ENCODE assay signal across 9 cellular contexts in the genomic region with DNA sequence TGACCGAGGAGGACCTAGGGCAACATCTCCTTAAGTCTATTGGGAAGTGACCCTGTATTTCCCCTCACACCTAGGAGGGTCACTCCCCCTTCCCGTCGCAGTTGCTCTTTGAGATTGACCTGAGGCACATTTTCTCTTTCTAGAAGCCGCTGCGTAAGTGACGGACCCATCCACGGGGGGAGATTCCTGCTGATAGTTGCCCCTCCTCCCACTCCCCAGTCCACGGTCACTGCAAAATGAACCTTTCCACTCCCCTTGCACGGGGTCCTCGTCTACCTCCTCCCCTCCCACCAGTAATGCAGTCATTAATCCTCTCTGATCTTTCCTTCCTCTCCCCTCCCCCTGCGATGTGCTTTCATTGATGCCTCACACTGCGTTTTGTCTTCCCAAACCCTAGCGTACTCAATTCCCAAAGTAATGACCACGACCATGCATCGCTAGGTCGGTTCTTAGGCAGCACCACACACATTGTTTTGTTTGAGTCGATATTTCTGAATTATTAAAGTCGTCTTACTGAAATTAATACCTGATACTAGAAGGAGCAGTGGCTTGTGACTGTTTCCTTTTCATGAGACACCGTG. TPM values are rescaled to one million over a fixed set of nuclear protein-coding genes. Genes with fewer than 3 reads are reported as not detected.
DNase-seq lines count a peak whose midpoint lies in the region; ATAC-seq, FAIRE-seq and TF ChIP-seq lines count a peak whose summit lies in the region.
"Had no signal": no experiment of that assay in that cellular context is flagged by ENCODE, and none has a peak within 500 bp of the region (broad histone marks: within the 10 kb centered on the region; RNA-seq: fewer than 3 reads in every experiment).

No MANE protein-coding gene starts in this region.

- TF ChIP-seq CTCF in HL-60 (IDR thresholded peaks at IDR 0.05; ENCODE audit: insufficient read depth, low read length) (no peak), K562 (IDR thresholded peaks at IDR 0.05 in 2 of 3, conservative IDR thresholded peaks at IDR 0.05 in 1 of 3; ENCODE audit: insufficient read depth in 2 of 3, low read depth in 1 of 3, low read length in 3 of 3) (no peak), sigmoid colon (IDR thresholded peaks at IDR 0.05) (no peak)

- no peak for FAIRE-seq in K562 (lab: Jason Lieb, UNC)
- FAIRE-seq: endometrium had no signal

- peak overlapping the region; percentile 100 for H2AFZ ChIP-seq in K562 (ENCODE audit: low read depth, low read length)

- peak overlapping the region; percentile 78 to 97 for H3K9ac ChIP-seq in K562 (ENCODE audit: insufficient read depth in 1 of 2, low read depth in 2 of 2, low read length in 2 of 2)

- no peak for TF ChIP-seq EP300 in K562 (IDR thresholded peaks at IDR 0.05; ENCODE audit: low read length)
- peak in 2 of 4 donors; percentile 5 to 10 for TF ChIP-seq EP300 in sigmoid colon (IDR thresholded peaks at IDR 0.05)

- ATAC-seq in GM21381 (IDR thresholded peaks at IDR 0.05; ENCODE audit: unreplicated experiment) (peak; percentile 24), K562 (peak; percentile 64)

- H4K20me1 ChIP-seq in K562 (replicated peaks; ENCODE audit: control insufficient read depth, insufficient read depth, low read length) = no peaks in the 10 kb centered on the region

- peak overlapping the region; percentile 97 for H3K4me3 ChIP-seq in HL-60 (replicated peaks; ENCODE audit: insufficient read depth, low read length)
- H3K4me3 ChIP-seq in K562 = peak overlapping the region; percentile 56
- H3K4me3 ChIP-seq in iPS DF 6.9 (ENCODE audit: low read length) = peak overlapping the region; percentile 84
- peak overlapping the region; percentile 78 to 94 (median 88) for H3K4me3 ChIP-seq in sigmoid colon

- no peak for TF ChIP-seq POLR2A in K562 (conservative IDR thresholded peaks at IDR 0.05)
- TF ChIP-seq POLR2A in sigmoid colon (IDR thresholded peaks at IDR 0.05) = no peak

- no peak for TF ChIP-seq RAD21 in K562 (CRISPR knock-in tag; conservative IDR thresholded peaks at IDR 0.05 in 1 of 2, IDR thresholded peaks at IDR 0.05 in 1 of 2)

- no TSS peak for BruUV-seq in K562 (replicated peaks; lab: Mats Ljungman, UMichigan)

- in situ Hi-C loops in K562 (cut with MboI) = no loop called here

- peak overlapping the region; percentile 93 for H3K27ac ChIP-seq in HL-60 (replicated peaks)
- peak overlapping the region; percentile 93 for H3K27ac ChIP-seq in K562 (ENCODE audit: extremely low read depth, low read depth, low read length)
- no peak overlapping the region for H3K27ac ChIP-seq in iPS DF 6.9 (ENCODE audit: low read length)
- H3K27ac ChIP-seq in sigmoid colon = peak overlapping the region; percentile 94 to 99 (median 97)

- under 1% methylated on average over 19 of the region's 19 CpGs for WGBS in K562 (ENCODE audit: insufficient coverage, low coverage, missing lambda C conversion rate)
- WGBS in iPS DF 6.9 (ENCODE audit: insufficient coverage, insufficient read length) = no CpG with 5 or more reads among the region's 19 CpGs
- WGBS in sigmoid colon, 2 donors = 0% methylated on average over 19 of the region's 19 CpGs

- H3K79me2 ChIP-seq in K562 (ENCODE audit: control insufficient read depth, insufficient read depth, low read length) = peaks cover 57% of the 10 kb centered on the region

- POLR2A ChIA-PET in K562 (lab: Yijun Ruan, JAX) = interaction anchor here (0.9 to 1.2 kb wide), 3 partner anchors 15 to 178 kb away, joined by 3 read pairs; no protein-coding TSS in a partner anchor

- CTCF ChIA-PET in K562 (lab: Yijun Ruan, JAX; ENCODE audit: low intra/inter-chr PET ratio) = no interaction called here

- H3K4me1 ChIP-seq in K562 (replicated peaks in 1 of 2; ENCODE audit: control insufficient read depth in 2 of 2, insufficient read depth in 2 of 2, low read length in 2 of 2) = peaks cover 5 to 10% of the 10 kb centered on the region in 2 experiments; a peak in 3 of 5 replicates
- H3K4me1 ChIP-seq in iPS DF 6.9 (ENCODE audit: control insufficient read depth, insufficient read depth, low read length) = no peaks in the 10 kb centered on the region
- peaks cover 0 to 38% (median 25%) of the 10 kb centered on the region in 4 donors for H3K4me1 ChIP-seq in sigmoid colon

- intact Hi-C loops in K562 (cut with micrococcal nuclease) (loop anchor here (5.0 kb wide), 2 partner anchors 83 to 98 kb away; a partner anchor contains a TSS), sigmoid colon (cut with DNase I) (loop anchor here (1.0 kb wide), 1 partner anchor 81 kb away; a partner anchor contains a TSS)

- H3K9me3 ChIP-seq in K562 (replicated peaks; ENCODE audit: control insufficient read depth, insufficient read depth, low read depth, low read length) = peaks cover 7% of the 10 kb centered on the region; the same call in 1 of the 2 replicates
- H3K9me3 ChIP-seq in iPS DF 6.9 (ENCODE audit: control insufficient read depth, insufficient read depth, low read length) = no peaks in the 10 kb centered on the region
- no peaks in the 10 kb centered on the region for H3K9me3 ChIP-seq in sigmoid colon

- DNase-seq in DMS79 treated with DMSO at 0.1 percent for 48 hours (lab: John Stamatoyannopoulos, UW) = peak; percentile 67
- peak in 1 of 2 experiments; percentile 7 for DNase-seq in HL-60 (ENCODE audit: low read depth in 1 of 2, low spot score in 1 of 2)
- peak; percentile 53 for DNase-seq in RPMI8226
- DNase-seq in K562 (ENCODE audit: extremely low read depth in 1 of 4, low spot score in 3 of 4) = peak; percentile 30 to 63 (median 47)
- DNase-seq in iPS DF 6.9 (ENCODE audit: low read depth, low spot score) = no peak
- DNase-seq in sigmoid colon = peak; percentile 66
- no peak for DNase-seq in amniotic stem cell (lab: John Stamatoyannopoulos, UW)

- H3K4me2 ChIP-seq in K562 (ENCODE audit: insufficient read depth, low read length) = peak overlapping the region; percentile 97

- no peaks in the 10 kb centered on the region for H3K9me1 ChIP-seq in K562 (ENCODE audit: control insufficient read depth, insufficient read depth, low read length)

- no peaks in the 10 kb centered on the region for H3K27me3 ChIP-seq in HL-60 (ENCODE audit: insufficient read depth, poor library complexity, severe bottlenecking)
- no peaks in the 10 kb centered on the region for H3K27me3 ChIP-seq in K562 (ENCODE audit: control insufficient read depth in 2 of 2, insufficient read depth in 2 of 2, low read length in 2 of 2)
- H3K27me3 ChIP-seq in iPS DF 6.9 (ENCODE audit: control insufficient read depth, insufficient read depth, low read length) = no peaks in the 10 kb centered on the region
- no peaks in the 10 kb centered on the region for H3K27me3 ChIP-seq in sigmoid colon

- peaks cover 8% of the 10 kb centered on the region for H3K36me3 ChIP-seq in K562 (ENCODE audit: control insufficient read depth, insufficient read depth, low read length)
- H3K36me3 ChIP-seq in iPS DF 6.9 (ENCODE audit: control insufficient read depth, insufficient read depth, low read length) = no peaks in the 10 kb centered on the region
- H3K36me3 ChIP-seq in sigmoid colon = no peaks in the 10 kb centered on the region

TF ChIP-seq in K562, 482 proteins besides CTCF, POLR2A, EP300 and RAD21 (continues in another document):
- TF ChIP-seq ZBTB7A (IDR thresholded peaks at IDR 0.05; ENCODE audit: borderline replicate concordance, control insufficient read depth, low read depth, low read length) = peak; percentile 86; the same call in 1 of the 2 replicates
- TF ChIP-seq NCOA1 (IDR thresholded peaks at IDR 0.05; ENCODE audit: low read depth) = peak; percentile 38; the same call in 1 of the 2 replicates
- TF ChIP-seq TAL1 (IDR thresholded peaks at IDR 0.05) = no peak
- no peak for TF ChIP-seq KDM1A (IDR thresholded peaks at IDR 0.05)
- TF ChIP-seq, protein P1, sequence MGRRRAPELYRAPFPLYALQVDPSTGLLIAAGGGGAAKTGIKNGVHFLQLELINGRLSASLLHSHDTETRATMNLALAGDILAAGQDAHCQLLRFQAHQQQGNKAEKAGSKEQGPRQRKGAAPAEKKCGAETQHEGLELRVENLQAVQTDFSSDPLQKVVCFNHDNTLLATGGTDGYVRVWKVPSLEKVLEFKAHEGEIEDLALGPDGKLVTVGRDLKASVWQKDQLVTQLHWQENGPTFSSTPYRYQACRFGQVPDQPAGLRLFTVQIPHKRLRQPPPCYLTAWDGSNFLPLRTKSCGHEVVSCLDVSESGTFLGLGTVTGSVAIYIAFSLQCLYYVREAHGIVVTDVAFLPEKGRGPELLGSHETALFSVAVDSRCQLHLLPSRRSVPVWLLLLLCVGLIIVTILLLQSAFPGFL (CRISPR knock-in tag; IDR thresholded peaks at IDR 0.05) = no peak
- no peak for TF ChIP-seq ZNF695 (CRISPR knock-in tag; IDR thresholded peaks at IDR 0.05)
- no peak for TF ChIP-seq ZNF830 (CRISPR knock-in tag; IDR thresholded peaks at IDR 0.05)
- TF ChIP-seq, protein P2, sequence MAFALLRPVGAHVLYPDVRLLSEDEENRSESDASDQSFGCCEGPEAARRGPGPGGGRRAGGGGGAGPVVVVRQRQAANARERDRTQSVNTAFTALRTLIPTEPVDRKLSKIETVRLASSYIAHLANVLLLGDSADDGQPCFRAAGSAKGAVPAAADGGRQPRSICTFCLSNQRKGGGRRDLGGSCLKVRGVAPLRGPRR (CRISPR knock-in tag; IDR thresholded peaks at IDR 0.05) = no peak
- peak; percentile 53 for TF ChIP-seq CHD1 (IDR thresholded peaks at IDR 0.05; ENCODE audit: low read length)

RNA-seq across cellular contexts. Expression of a gene that starts 0.8 kb away (rescaled TPM):
- total RNA-seq in K562 (2011; cell fraction: chromatin; rRNA removed; ENCODE audit: low replicate concordance) = 112 and 189 TPM in 2 replicates
- total RNA-seq in K562 (2011; cell fraction: nucleolus; rRNA removed) = 77.4 and 88.2 TPM in 2 replicates
- 128 and 225 TPM in 2 replicates for total RNA-seq in K562 (2011; cell fraction: nucleoplasm; rRNA removed)
- total RNA-seq in K562 (2014; rRNA removed) (22.5 and 27.1 TPM in 2 replicates), K562 (2014; rRNA removed; fragmentation: Illumina TruSeq; extraction: Trizol) (57.6 and 67.5 TPM in 2 replicates), K562 (2015; rRNA removed; fragmentation: Illumina TruSeq; extraction: Trizol) (33.4 and 37.6 TPM in 2 replicates), K562 (2021) (70.5 and 74.3 TPM in 2 replicates), sigmoid colon (10 to 100 TPM; 25.7 to 30.0 (median 29.3) TPM)
- polyA plus RNA-seq in K562 (2011; rRNA removed) (30.2 and 36.0 TPM in 2 replicates), K562 (2014; fragmentation: Illumina TruSeq; extraction: Trizol) (17.5 and 19.7 TPM in 2 replicates), K562 (2014; fragmentation: Nextera tagmentation; extraction: Ambion mirVana) (10 to 100 TPM; 36.0 to 47.5 TPM), K562 (2014; rRNA removed) (10.0 and 13.7 TPM in 2 replicates), sigmoid colon (10 to 100 TPM; 18.6 to 49.5 (median 28.1) TPM)
- polyA plus RNA-seq in K562 (2011; cell fraction: cytosol; rRNA removed) = 15.6 and 18.5 TPM in 2 replicates
- polyA plus RNA-seq in K562 (2011; cell fraction: nucleus; rRNA removed) = 49.1 and 57.9 TPM in 2 replicates
- polyA plus RNA-seq in K562 (2012) = 17.2 and 17.4 TPM in 2 replicates
- 167 and 201 TPM in 2 replicates for polyA minus RNA-seq in K562 (2011; rRNA and poly(A)+ RNA removed)
- 75.6 and 94.2 TPM in 2 replicates for polyA minus RNA-seq in K562 (2011; cell fraction: cytosol; rRNA and poly(A)+ RNA removed)
- 158 and 213 TPM in 2 replicates for polyA minus RNA-seq in K562 (2011; cell fraction: nucleus; rRNA and poly(A)+ RNA removed)

Comparison
In these comparisons a context has a peak if more than half of its experiments do, and no peak if none do; other contexts are left out.
1. DNase-seq: peak in DMS79 treated with DMSO at 0.1 percent for 48 hours (single experiment), RPMI8226 (single experiment), K562 (4 of 4) and sigmoid colon (single experiment); none in iPS DF 6.9 (single experiment) and amniotic stem cell (single experiment).
2. Peak in every context shown above with its lines, with median percentiles within 50 percentile points of each other: H3K4me3 ChIP-seq.